Comparison of ENCODE assay signal across 25 cellular contexts in genomic region chr1:225300381-225300780, GRCh38.
"Had no signal": no experiment of that assay in that cellular context is flagged by ENCODE, and none has a peak within 500 bp of the region (broad histone marks: within the 10 kb centered on the region; RNA-seq: fewer than 3 reads in every experiment).

No MANE protein-coding gene starts in this region.

- H3K9me3 ChIP-seq: colonic mucosa, esophagus squamous epithelium, gastrocnemius medialis had no signal

- ATAC-seq: effector memory CD8-positive, alpha-beta T cell; esophagus mucosa; gastrocnemius medialis; heart left ventricle; left colon; left lung; left ventricle myocardium superior; lower lobe of right lung; mucosa of descending colon had no signal

- H3K4me2 ChIP-seq: hepatocyte had no signal

- H3K27me3 ChIP-seq: colonic mucosa, esophagus squamous epithelium, gastrocnemius medialis, hepatocyte, left lung had no signal

- H2AFZ ChIP-seq: hepatocyte had no signal

- H3K4me3 ChIP-seq: colonic mucosa, esophagus squamous epithelium, gastrocnemius medialis, heart left ventricle, hepatocyte, left lung, lower lobe of right lung, mucosa of descending colon had no signal

- DNase-seq: cerebellar nuclear complex; colonic mucosa; cortex of kidney; effector CD8-positive, alpha-beta T cell; effector memory CD8-positive, alpha-beta T cell; endodermal cell; erythroblast; esophagus squamous epithelium; foreskin fibroblast; foreskin melanocyte; gastrocnemius medialis; heart left ventricle; hypothalamus; immature natural killer cell; islet precursor cell; kidney; left colon; left lung; left ventricle myocardium superior; lower lobe of right lung; mesenchymal stem cell; mucosa of descending colon had no signal

- H3K27ac ChIP-seq: colonic mucosa, epithelial cell of prostate, esophagus squamous epithelium, gastrocnemius medialis, heart left ventricle, hepatocyte, left lung, lower lobe of right lung had no signal

- H3K36me3 ChIP-seq: colonic mucosa, esophagus squamous epithelium, gastrocnemius medialis, heart left ventricle, left lung, lower lobe of right lung had no signal

- H3K79me2 ChIP-seq: hepatocyte had no signal

- H3K4me1 ChIP-seq: colonic mucosa, esophagus squamous epithelium, gastrocnemius medialis, heart left ventricle, left lung, lower lobe of right lung had no signal
